Comparison of ENCODE assay signal across 8 cellular contexts in the genomic region with DNA sequence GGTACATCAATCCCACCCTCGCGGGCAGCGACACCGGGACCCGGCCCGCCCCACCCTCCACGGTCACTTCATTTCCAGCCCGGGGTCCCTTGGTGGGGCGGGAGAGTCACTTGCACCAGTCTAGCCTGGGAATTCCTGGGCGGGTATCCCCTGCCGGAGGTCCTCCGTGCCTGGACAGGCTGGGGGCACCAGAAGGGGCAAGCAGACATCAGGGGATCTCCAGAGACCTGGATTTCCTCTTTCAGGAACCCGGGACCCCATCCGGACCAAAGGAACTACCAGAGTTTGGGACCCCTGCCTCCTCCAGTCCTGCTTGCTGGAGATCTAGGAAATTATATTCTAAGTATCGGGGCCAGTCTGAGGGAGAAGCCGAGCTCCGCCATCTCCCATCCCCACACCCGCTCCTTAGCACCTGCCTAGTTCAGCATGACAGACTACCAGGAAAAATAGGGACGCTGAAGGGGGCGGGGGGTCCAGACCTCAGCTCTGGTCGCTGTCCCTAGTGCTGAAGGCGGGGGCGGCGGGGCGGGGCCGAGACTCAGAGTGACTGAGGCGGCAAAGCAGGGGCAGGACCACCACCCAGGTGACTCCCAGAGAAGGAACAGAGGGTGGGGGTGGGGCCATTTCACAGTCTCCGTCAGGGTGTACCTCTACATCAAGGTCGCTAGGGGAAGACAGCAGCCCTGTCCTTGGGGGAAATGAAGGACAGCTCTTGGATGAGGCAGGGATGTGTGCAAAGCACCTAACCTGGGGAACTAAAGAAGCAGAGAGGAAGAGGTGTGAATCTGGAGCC. TPM values are rescaled to one million over a fixed set of nuclear protein-coding genes. Genes with fewer than 3 reads are reported as not detected.
DNase-seq lines count a peak whose midpoint lies in the region; ATAC-seq, FAIRE-seq and TF ChIP-seq lines count a peak whose summit lies in the region.

No MANE protein-coding gene starts in this region.

- peak; percentile 68 to 88 (median 75) for DNase-seq in CD8-positive, alpha-beta memory T cell
- DNase-seq in HuH-7.5 (ENCODE audit: low spot score) (peak; percentile 88), Peyer's patch (peak; percentile 66 to 83 (median 78)), foreskin keratinocyte (peak in 1 of 2 donors; percentile 42), pancreas (peak; percentile 55 to 84 (median 66)), tibial nerve (ENCODE audit: low spot score in 2 of 2) (peak in 1 of 2 donors; percentile 53), T1000 (lab: John Stamatoyannopoulos, UW) (no peak)

- no peak for TF ChIP-seq EP300 in tibial nerve (IDR thresholded peaks at IDR 0.05)

- TF ChIP-seq CTCF in Peyer's patch (IDR thresholded peaks at IDR 0.05) (peak in 4 of 6 experiments; percentile 26 to 57 (median 49)), foreskin keratinocyte (conservative IDR thresholded peaks at IDR 0.05) (peak; percentile 58), pancreas (IDR thresholded peaks at IDR 0.05) (peak in 1 of 4 donors; percentile 20), tibial nerve (IDR thresholded peaks at IDR 0.05) (no peak)

- H3K9me3 ChIP-seq in CD8-positive, alpha-beta memory T cell (ENCODE audit: low read length), result no peaks in the 10 kb centered on the region
- no peaks in the 10 kb centered on the region for H3K9me3 ChIP-seq in Peyer's patch
- no peaks in the 10 kb centered on the region for H3K9me3 ChIP-seq in pancreas
- no peaks in the 10 kb centered on the region for H3K9me3 ChIP-seq in tibial nerve

- no peaks in the 10 kb centered on the region for H3K9me3 Mint-ChIP-seq in CD8-positive, alpha-beta memory T cell
- no peaks in the 10 kb centered on the region for H3K9me3 Mint-ChIP-seq in activated T-helper 17 cell treated with anti-CD3 and anti-CD28 coated beads, Interleukin-2, amount 50 U/mL, for 72 hours

- no peaks in the 10 kb centered on the region for H3K27me3 ChIP-seq in CD8-positive, alpha-beta memory T cell (ENCODE audit: insufficient read depth, low read length, poor library complexity, severe bottlenecking)
- H3K27me3 ChIP-seq in Peyer's patch (no peaks in the 10 kb centered on the region), foreskin keratinocyte (no peaks in the 10 kb centered on the region), pancreas (no peaks in the 10 kb centered on the region), tibial nerve (no peaks in the 10 kb centered on the region)

- peaks cover 0 to 4% (median 0%) of the 10 kb centered on the region in 3 donors for H3K36me3 Mint-ChIP-seq in CD8-positive, alpha-beta memory T cell
- H3K36me3 Mint-ChIP-seq in activated T-helper 17 cell treated with anti-CD3 and anti-CD28 coated beads, Interleukin-2, amount 50 U/mL, for 72 hours (ENCODE audit: low read depth), result peaks cover 6% of the 10 kb centered on the region

- peak overlapping the region; percentile 59 for H3K4me3 ChIP-seq in CD8-positive, alpha-beta memory T cell (ENCODE audit: low read length)
- H3K4me3 ChIP-seq in Peyer's patch, result peak overlapping the region; percentile 60 to 85 (median 76)
- peak overlapping the region; percentile 52 to 91 (median 80) for H3K4me3 ChIP-seq in pancreas
- peak overlapping the region; percentile 43 to 89 (median 78) for H3K4me3 ChIP-seq in tibial nerve

- peaks cover 29% of the 10 kb centered on the region for H3K4me1 ChIP-seq in CD8-positive, alpha-beta memory T cell (ENCODE audit: insufficient read depth, low read length)
- H3K4me1 ChIP-seq in Peyer's patch (peaks cover 0 to 21% (median 2%) of the 10 kb centered on the region in 4 donors), foreskin keratinocyte (no peaks in the 10 kb centered on the region), pancreas (no peaks in the 10 kb centered on the region), tibial nerve (peaks cover 0 to 33% (median 16%) of the 10 kb centered on the region in 4 donors)

- no peak for TF ChIP-seq POLR2A in Peyer's patch (IDR thresholded peaks at IDR 0.05)
- no peak for TF ChIP-seq POLR2A in tibial nerve (IDR thresholded peaks at IDR 0.05)

- no peak for FAIRE-seq in pancreas (lab: Jason Lieb, UNC)

- peaks cover 26 to 35% (median 30%) of the 10 kb centered on the region in 3 donors for H3K4me1 Mint-ChIP-seq in CD8-positive, alpha-beta memory T cell
- H3K4me1 Mint-ChIP-seq in activated T-helper 17 cell treated with anti-CD3 and anti-CD28 coated beads, Interleukin-2, amount 50 U/mL, for 72 hours, result peaks cover 21% of the 10 kb centered on the region

- peak overlapping the region; percentile 7 for H3K27ac ChIP-seq in CD8-positive, alpha-beta memory T cell (ENCODE audit: low read depth, low read length)
- H3K27ac ChIP-seq in Peyer's patch (peak overlapping the region; percentile 64 to 78 (median 66)), foreskin keratinocyte (no peak overlapping the region), pancreas (peak overlapping the region in 3 of 4 donors; percentile 28 to 55 (median 52)), tibial nerve (peak overlapping the region in 3 of 4 donors; percentile 72 to 86 (median 78))

- POLR2A ChIA-PET in CD8-positive, alpha-beta memory T cell (lab: Charles Lee), result interaction anchor here (1.0 kb wide), 1 partner anchor 46 kb away, joined by 3 read pairs; no protein-coding TSS in a partner anchor

- intact Hi-C loops in pancreas (cut with DNase I), result loop anchor here in 1 of 3 donors (5.0 kb wide), 1 partner anchor 34 kb away; no protein-coding TSS in a partner anchor

- no peaks in the 10 kb centered on the region for H3K27me3 Mint-ChIP-seq in CD8-positive, alpha-beta memory T cell
- no peaks in the 10 kb centered on the region for H3K27me3 Mint-ChIP-seq in activated T-helper 17 cell treated with anti-CD3 and anti-CD28 coated beads, Interleukin-2, amount 50 U/mL, for 72 hours

- CTCF ChIA-PET in CD8-positive, alpha-beta memory T cell (lab: Charles Lee), result interaction anchor here (1.1 to 2.4 kb wide), 3 partner anchors 27 to 579 kb away, joined by 3 to 12 read pairs (median 6); partner anchors contain the start of gene GON4L

- ATAC-seq in activated T-helper 17 cell treated with anti-CD3 and anti-CD28 coated beads, Interleukin-2, amount 50 U/mL, for 72 hours (replicated peaks), result peak; percentile 12
- ATAC-seq in foreskin keratinocyte (peak; percentile 52), pancreas (peak; percentile 13 to 39 (median 34))

- peak overlapping the region; percentile 68 to 89 (median 80) for H3K4me3 Mint-ChIP-seq in CD8-positive, alpha-beta memory T cell
- peak overlapping the region; percentile 75 for H3K4me3 Mint-ChIP-seq in activated T-helper 17 cell treated with anti-CD3 and anti-CD28 coated beads, Interleukin-2, amount 50 U/mL, for 72 hours

- peak overlapping the region; percentile 17 to 87 (median 60) for H3K27ac Mint-ChIP-seq in CD8-positive, alpha-beta memory T cell
- H3K27ac Mint-ChIP-seq in activated T-helper 17 cell treated with anti-CD3 and anti-CD28 coated beads, Interleukin-2, amount 50 U/mL, for 72 hours, result no peak overlapping the region

- no peaks in the 10 kb centered on the region for H3K36me3 ChIP-seq in CD8-positive, alpha-beta memory T cell (ENCODE audit: insufficient read depth, low read length)
- H3K36me3 ChIP-seq in Peyer's patch, result peaks cover 0 to 4% (median 0%) of the 10 kb centered on the region in 3 donors
- H3K36me3 ChIP-seq in pancreas, result no peaks in the 10 kb centered on the region
- peaks cover 0 to 7% (median 0%) of the 10 kb centered on the region in 3 donors for H3K36me3 ChIP-seq in tibial nerve

- 1% methylated on average over 29 of the region's 29 CpGs for WGBS in pancreas, 2 donors
- 1 to 3% methylated on average over 18 to 27 of the region's 29 CpGs for WGBS in tibial nerve, 2 donors

RNA-seq across cellular contexts. Expression of gene HCN3, which starts 0.8 kb away (rescaled TPM):
- 1 to 10 TPM; 3.2 to 3.7 TPM for total RNA-seq in CD8-positive, alpha-beta memory T cell
- polyA plus RNA-seq in CD8-positive, alpha-beta memory T cell, result 0.18 TPM
- total RNA-seq in Peyer's patch (10 to 100 TPM in 3 of 4 donors, 1 to 10 TPM in 1; 7.4 to 25.5 (median 19.5) TPM), foreskin keratinocyte (2.2 and 3.4 TPM in 2 replicates), pancreas (1 to 10 TPM in 4 of 6 donors, under 1 TPM in 2; 0.66 to 2.6 (median 1.4) TPM), tibial nerve (1 to 10 TPM; 1.7 to 2.7 (median 2.4) TPM)
- 1 to 10 TPM; 4.1 to 6.0 TPM for total RNA-seq in activated T-helper 17 cell treated with anti-CD3 and anti-CD28 coated beads, Interleukin-2, amount 50 U/mL, for 72 hours
- polyA plus RNA-seq in foreskin keratinocyte (2.3 and 2.4 TPM in 2 replicates), pancreas (10 to 100 TPM in 1 of 2 donors, 1 to 10 TPM in 1; 4.8 to 12.0 TPM)

RNA-seq across cellular contexts. Expression of gene CLK2, which starts 4.8 kb away (rescaled TPM):
- total RNA-seq in CD8-positive, alpha-beta memory T cell, result 10 to 100 TPM; 78.3 to 79.8 TPM
- polyA plus RNA-seq in CD8-positive, alpha-beta memory T cell, result 20.2 TPM
- total RNA-seq in Peyer's patch (100 to 1,000 TPM in 2 of 4 donors, 10 to 100 TPM in 2; 44.7 to 125 (median 98.5) TPM), foreskin keratinocyte (31.5 and 34.0 TPM in 2 replicates), pancreas (10 to 100 TPM; 15.7 to 39.6 (median 18.7) TPM), tibial nerve (10 to 100 TPM; 41.0 to 70.6 (median 52.3) TPM)
- total RNA-seq in activated T-helper 17 cell treated with anti-CD3 and anti-CD28 coated beads, Interleukin-2, amount 50 U/mL, for 72 hours, result 100 to 1,000 TPM in 1 of 2 donors, 10 to 100 TPM in 1; 87.7 to 131 TPM
- polyA plus RNA-seq in foreskin keratinocyte (25.5 and 28.3 TPM in 2 replicates), pancreas (10 to 100 TPM; 81.1 to 89.4 TPM)

RNA-seq across cellular contexts. Expression of gene SCAMP3, which starts 15.9 kb away (rescaled TPM):
- 100 to 1,000 TPM; 152 to 158 TPM for total RNA-seq in CD8-positive, alpha-beta memory T cell
- 179 TPM for polyA plus RNA-seq in CD8-positive, alpha-beta memory T cell
- total RNA-seq in Peyer's patch (10 to 100 TPM; 34.7 to 63.7 (median 49.2) TPM), foreskin keratinocyte (46.0 and 53.4 TPM in 2 replicates), pancreas (10 to 100 TPM; 25.1 to 33.4 (median 28.0) TPM), tibial nerve (10 to 100 TPM; 54.5 to 91.1 (median 65.2) TPM)
- total RNA-seq in activated T-helper 17 cell treated with anti-CD3 and anti-CD28 coated beads, Interleukin-2, amount 50 U/mL, for 72 hours, result 100 to 1,000 TPM in 1 of 2 donors, 10 to 100 TPM in 1; 84.0 to 123 TPM
- polyA plus RNA-seq in foreskin keratinocyte (83.3 and 85.4 TPM in 2 replicates), pancreas (10 to 100 TPM; 27.7 to 55.5 TPM)

RNA-seq across cellular contexts. Expression of gene ENTREP3, which starts 22.8 kb away (rescaled TPM):
- total RNA-seq in CD8-positive, alpha-beta memory T cell, result 10 to 100 TPM; 39.1 to 41.5 TPM
- 1.7 TPM for polyA plus RNA-seq in CD8-positive, alpha-beta memory T cell
- total RNA-seq in Peyer's patch (10 to 100 TPM in 3 of 4 donors, 1 to 10 TPM in 1; 5.8 to 20.7 (median 15.4) TPM), foreskin keratinocyte (23.4 and 23.6 TPM in 2 replicates), pancreas (10 to 100 TPM in 2 of 6 donors, 1 to 10 TPM in 4; 6.7 to 14.4 (median 8.5) TPM), tibial nerve (10 to 100 TPM; 22.7 to 42.0 (median 26.6) TPM)
- 10 to 100 TPM; 20.7 to 32.1 TPM for total RNA-seq in activated T-helper 17 cell treated with anti-CD3 and anti-CD28 coated beads, Interleukin-2, amount 50 U/mL, for 72 hours
- polyA plus RNA-seq in foreskin keratinocyte (40.0 and 44.8 TPM in 2 replicates), pancreas (10 to 100 TPM in 1 of 2 donors, 1 to 10 TPM in 1; 7.9 to 11.1 TPM)

RNA-seq across cellular contexts. Expression of gene PKLR, which starts 23.1 kb away (rescaled TPM):
- not detected for total RNA-seq in CD8-positive, alpha-beta memory T cell
- polyA plus RNA-seq in CD8-positive, alpha-beta memory T cell, result not detected
- 10 to 100 TPM in 3 of 4 donors, not detected in 1; 35.7 to 50.5 (median 36.2) TPM for total RNA-seq in Peyer's patch
- total RNA-seq in activated T-helper 17 cell treated with anti-CD3 and anti-CD28 coated beads, Interleukin-2, amount 50 U/mL, for 72 hours, result not detected
- total RNA-seq in foreskin keratinocyte, result 0.03 and 0.14 TPM in 2 replicates
- polyA plus RNA-seq in foreskin keratinocyte, result 0.07 and 0.08 TPM in 2 replicates
- under 1 TPM in 1 of 6 donors, not detected in 5; 0.22 TPM for total RNA-seq in pancreas
- polyA plus RNA-seq in pancreas, result under 1 TPM in 1 of 2 donors, not detected in 1; 0.19 TPM
- under 1 TPM in 3 of 4 donors, not detected in 1; 0.20 to 0.66 (median 0.21) TPM for total RNA-seq in tibial nerve

Comparison
In these comparisons a context has a peak if more than half of its experiments do, and no peak if none do; other contexts are left out.
1. CTCF ChIP-seq: peak in Peyer's patch (4 of 6) and foreskin keratinocyte (single experiment); none in tibial nerve (0 of 5).
2. Peak in every context shown above with its lines, with median percentiles within 50 percentile points of each other: H3K4me3 ChIP-seq and ATAC-seq.